26 cellular contexts compared by ENCODE assay signal in genomic region chrX:12411831-12412230, GRCh38.
"Had no signal": no experiment of that assay in that cellular context is flagged by ENCODE, and none has a peak within 500 bp of the region (broad histone marks: within the 10 kb centered on the region; RNA-seq: fewer than 3 reads in every experiment).

No MANE protein-coding gene starts in this region.

- FAIRE-seq: endometrium, kidney had no signal

- H3K36me3 Mint-ChIP-seq: natural killer cell treated with Interleukin-12 subunit alpha and Interleukin-12 subunit beta and Interleukin-15 and Interleukin-18, amount 100 ng/mL, for 72 hours; neural progenitor cell; stimulated activated memory B cell treated with anti-CD40 and anti-IgM and Interleukin-4, amounts not matched to agents 10 μg/mL and 1 μg/mL and 100 μg/mL, for 72 hours had no signal

- H3K27me3 Mint-ChIP-seq: natural killer cell treated with Interleukin-12 subunit alpha and Interleukin-12 subunit beta and Interleukin-15 and Interleukin-18, amount 100 ng/mL, for 72 hours; progenitor cell of endocrine pancreas; stimulated activated memory B cell treated with anti-CD40 and anti-IgM and Interleukin-4, amounts not matched to agents 10 μg/mL and 1 μg/mL and 100 μg/mL, for 72 hours; stimulated activated naive CD8-positive, alpha-beta T cell treated with anti-CD3 and anti-CD28 coated beads, Interleukin-15, Interleukin-2, amounts not matched to agents 100 ng/mL and 50 ng/mL, for 24 hours had no signal

- DNase-seq: dorsolateral prefrontal cortex; effector memory CD4-positive, alpha-beta T cell; foreskin keratinocyte; kidney; left colon; left ventricle myocardium superior; mesenchymal stem cell; midbrain; nucleus accumbens; ovary; right cardiac atrium; spleen; stimulated activated CD4-positive, alpha-beta T cell treated with anti-CD3 and anti-CD28 coated beads, Interleukin-15, amount 100 ng/mL, for 24 hours; stimulated activated CD4-positive, alpha-beta T cell treated with anti-CD3 and anti-CD28 coated beads, Interleukin-1b, Interleukin-23, amount 100 ng/mL, for 48 hours; stimulated activated CD4-positive, alpha-beta T cell treated with anti-CD3 and anti-CD28 coated beads, Interleukin-4, amount 100 ng/mL, for 24 hours; testis had no signal

- H3K4me3 Mint-ChIP-seq: natural killer cell treated with Interleukin-12 subunit alpha and Interleukin-12 subunit beta and Interleukin-15 and Interleukin-18, amount 100 ng/mL, for 72 hours; neural progenitor cell; stimulated activated memory B cell treated with anti-CD40 and anti-IgM and Interleukin-4, amounts not matched to agents 10 μg/mL and 1 μg/mL and 100 μg/mL, for 72 hours; stimulated activated naive CD8-positive, alpha-beta T cell treated with anti-CD3 and anti-CD28 coated beads, Interleukin-15, Interleukin-2, amounts not matched to agents 100 ng/mL and 50 ng/mL, for 24 hours had no signal

- H3K4me1 Mint-ChIP-seq: neural progenitor cell; stimulated activated memory B cell treated with anti-CD40 and anti-IgM and Interleukin-4, amounts not matched to agents 10 μg/mL and 1 μg/mL and 100 μg/mL, for 72 hours had no signal

- H3K27ac Mint-ChIP-seq: natural killer cell treated with Interleukin-12 subunit alpha and Interleukin-12 subunit beta and Interleukin-15 and Interleukin-18, amount 100 ng/mL, for 72 hours; neural progenitor cell; progenitor cell of endocrine pancreas; stimulated activated memory B cell treated with anti-CD40 and anti-IgM and Interleukin-4, amounts not matched to agents 10 μg/mL and 1 μg/mL and 100 μg/mL, for 72 hours; stimulated activated naive CD8-positive, alpha-beta T cell treated with anti-CD3 and anti-CD28 coated beads, Interleukin-15, Interleukin-2, amounts not matched to agents 100 ng/mL and 50 ng/mL, for 24 hours had no signal

- H3K4me3 ChIP-seq: coronary artery, dorsolateral prefrontal cortex, lung, neural progenitor cell, ovary, spleen, testis, tibial nerve had no signal

- ATAC-seq: esophagus mucosa; foreskin keratinocyte; left colon; left ventricle myocardium superior; natural killer cell treated with Interleukin-12 subunit alpha and Interleukin-12 subunit beta and Interleukin-15 and Interleukin-18, amount 100 ng/mL, for 72 hours; right cardiac atrium; stimulated activated memory B cell treated with anti-CD40 and anti-IgM and Interleukin-4, amounts not matched to agents 10 μg/mL and 1 μg/mL and 100 μg/mL, for 72 hours had no signal

- H3K9me3 Mint-ChIP-seq: natural killer cell treated with Interleukin-12 subunit alpha and Interleukin-12 subunit beta and Interleukin-15 and Interleukin-18, amount 100 ng/mL, for 72 hours; neural progenitor cell; stimulated activated memory B cell treated with anti-CD40 and anti-IgM and Interleukin-4, amounts not matched to agents 10 μg/mL and 1 μg/mL and 100 μg/mL, for 72 hours; stimulated activated naive CD8-positive, alpha-beta T cell treated with anti-CD3 and anti-CD28 coated beads, Interleukin-15, Interleukin-2, amounts not matched to agents 100 ng/mL and 50 ng/mL, for 24 hours had no signal
